In the genomic region with DNA sequence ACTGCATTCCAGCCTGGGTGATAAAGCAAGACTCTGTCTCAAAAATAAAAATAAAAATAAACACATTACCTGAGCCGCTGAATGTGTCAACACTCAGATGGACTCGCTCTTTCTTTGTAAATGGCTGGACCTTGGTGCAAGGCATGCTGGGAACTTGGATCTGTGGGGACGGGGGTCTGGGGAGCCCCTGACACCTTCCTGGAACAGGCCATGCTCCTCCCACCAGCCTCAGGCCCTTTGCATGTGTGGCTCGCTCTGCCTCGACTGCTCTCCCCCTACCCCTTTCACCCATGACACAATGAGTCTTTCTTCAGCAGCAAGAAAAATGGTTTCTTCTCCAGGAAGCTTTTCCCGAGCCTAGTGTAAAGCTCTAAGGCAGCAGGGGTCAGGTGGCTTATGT, we compare ENCODE assay signal across 18 cellular contexts.
"Had no signal": no experiment of that assay in that cellular context is flagged by ENCODE, and none has a peak within 500 bp of the region (broad histone marks: within the 10 kb centered on the region; RNA-seq: fewer than 3 reads in every experiment).

No MANE protein-coding gene starts in this region.

- H3K27ac Mint-ChIP-seq: activated B cell treated with CpG ODN at 0.5 μM for 24 hours; activated CD4-positive, alpha-beta T cell treated with anti-CD3 and anti-CD28 coated beads, Interleukin-2, amount 10 ng/mL, durations not matched to agents 24 days and 14 days; activated CD8-positive, alpha-beta T cell treated with anti-CD3 and anti-CD28 coated beads, Interleukin-2, amount 10 ng/mL, durations not matched to agents 7 days and 5 days; activated naive CD4-positive, alpha-beta T cell treated with anti-CD3 and anti-CD28 coated beads for 36 hours; activated T-cell treated with anti-CD3 and anti-CD28 coated beads, Interleukin-2, amount 50 U/mL, for 72 hours had no signal

- H3K9me3 ChIP-seq: lower lobe of right lung, prostate gland, thoracic aorta, upper lobe of right lung had no signal

- H3K4me1 ChIP-seq: prostate gland had no signal

- H3K27ac ChIP-seq: heart left ventricle, lower lobe of right lung, prostate gland, thoracic aorta, upper lobe of right lung had no signal

- H3K4me3 Mint-ChIP-seq: activated B cell treated with CpG ODN at 0.5 μM for 24 hours; activated CD4-positive, alpha-beta T cell treated with anti-CD3 and anti-CD28 coated beads, Interleukin-2, amount 10 ng/mL, durations not matched to agents 24 days and 14 days; activated CD8-positive, alpha-beta T cell treated with anti-CD3 and anti-CD28 coated beads, Interleukin-2, amount 10 ng/mL, durations not matched to agents 7 days and 5 days; activated naive CD4-positive, alpha-beta T cell treated with anti-CD3 and anti-CD28 coated beads for 36 hours; activated T-cell treated with anti-CD3 and anti-CD28 coated beads, Interleukin-2, amount 50 U/mL, for 72 hours; neural crest cell had no signal

- H3K9me3 Mint-ChIP-seq: activated B cell treated with CpG ODN at 0.5 μM for 24 hours; activated CD4-positive, alpha-beta T cell treated with anti-CD3 and anti-CD28 coated beads, Interleukin-2, amount 10 ng/mL, durations not matched to agents 24 days and 14 days; activated T-cell treated with anti-CD3 and anti-CD28 coated beads, Interleukin-2, amount 50 U/mL, for 72 hours had no signal

- DNase-seq: activated B cell treated with CpG ODN at 0.5 μM for 24 hours; activated CD4-positive, alpha-beta T cell treated with anti-CD3 and anti-CD28 coated beads, Interleukin-2, amount 10 ng/mL, durations not matched to agents 24 days and 14 days; activated CD8-positive, alpha-beta T cell treated with anti-CD3 and anti-CD28 coated beads, Interleukin-2, amount 10 ng/mL, durations not matched to agents 7 days and 5 days; activated effector memory CD4-positive, alpha-beta T cell treated with Interleukin-2 at 50 U/mL for 16 hours; activated naive CD4-positive, alpha-beta T cell treated with anti-CD3 and anti-CD28 coated beads for 36 hours; activated T-cell treated with anti-CD3 and anti-CD28 coated beads, Interleukin-2, amount 50 U/mL, for 72 hours; amygdala; cortex of kidney; heart left ventricle; lower lobe of right lung; naive B cell; stimulated activated CD4-positive, alpha-beta T cell treated with anti-CD3 and anti-CD28 coated beads, Interleukin-4, amount 100 ng/mL, for 24 hours; stimulated activated naive CD4-positive, alpha-beta T cell treated with Interleukin-2 at 50 U/mL for 16 hours; T-helper 1 cell; upper lobe of right lung had no signal
